ENCODE assay signal across 8 cellular contexts in genomic region chr1:210328032-210328745, GRCh38. TPM values are rescaled to one million over a fixed set of nuclear protein-coding genes. Genes with fewer than 3 reads are reported as not detected.
A peak's percentile ranks its signal among the peaks of the same experiment; 100 is the strongest.
DNase-seq lines count a peak whose midpoint lies in the region; ATAC-seq and TF ChIP-seq lines count a peak whose summit lies in the region.

No MANE protein-coding gene starts in this region.

- peaks cover 15% of the 10 kb centered on the region for H3K4me1 Mint-ChIP-seq in neural progenitor cell

- H3K27me3 Mint-ChIP-seq in neural progenitor cell (ENCODE audit: insufficient read depth, low read depth), result peaks cover 5% of the 10 kb centered on the region

- H4K20me1 ChIP-seq in PC-3 (ENCODE audit: low read length) (no peaks in the 10 kb centered on the region), neural progenitor cell (ENCODE audit: low read depth) (no peaks in the 10 kb centered on the region)

- intact Hi-C loops in PC-3 (cut with micrococcal nuclease), result loop anchor here (2.0 kb wide), 1 partner anchor 77 kb away; no protein-coding TSS in a partner anchor

- H3F3A ChIP-seq in PC-3 (ENCODE audit: low read length, unreplicated experiment) (no peaks in the 10 kb centered on the region), neural progenitor cell (ENCODE audit: low read depth) (peaks cover 22% of the 10 kb centered on the region)

- ATAC-seq in GM21723 (IDR thresholded peaks at IDR 0.05; ENCODE audit: unreplicated experiment) (peak; percentile 0), PC-3 (0 out of 2 replicates have a peak, but pooled peaks have one; percentile 1), GM21786 (IDR thresholded peaks at IDR 0.05; ENCODE audit: unreplicated experiment) (no peak), GM18873 (IDR thresholded peaks at IDR 0.05; ENCODE audit: low FRiP score, unreplicated experiment) (no peak), HG02981 (IDR thresholded peaks at IDR 0.05; ENCODE audit: unreplicated experiment) (no peak), HG03432 (IDR thresholded peaks at IDR 0.05; ENCODE audit: unreplicated experiment) (no peak)

- peak overlapping the region; percentile 91 for H3K4me2 ChIP-seq in PC-3 (ENCODE audit: low read length)
- H3K4me2 ChIP-seq in neural progenitor cell, result peak overlapping the region; percentile 95

- CTCF ChIA-PET in PC-3 (lab: Charles Lee), result no interaction called here

- peak overlapping the region; percentile 94 for H3K27ac Mint-ChIP-seq in neural progenitor cell

- H3K27ac ChIP-seq in PC-3 (ENCODE audit: low read length) (no peak overlapping the region), neural progenitor cell (peak overlapping the region; percentile 49)

- DNase-seq in PC-3 (no peak), epithelial cell of proximal tubule (ENCODE audit: low read depth) (no peak), neural progenitor cell (ENCODE audit: low spot score) (no peak)

- H3K4me1 ChIP-seq in PC-3 (ENCODE audit: insufficient read depth, low read length) (peaks cover 32% of the 10 kb centered on the region), neural progenitor cell (peaks cover 12% of the 10 kb centered on the region)

- no peaks in the 10 kb centered on the region for H3K27me3 ChIP-seq in PC-3 (ENCODE audit: low read length)
- H3K27me3 ChIP-seq in neural progenitor cell, result peaks cover 51% of the 10 kb centered on the region

- peaks cover 5% of the 10 kb centered on the region for H3K36me3 Mint-ChIP-seq in neural progenitor cell

- H3K9me3 Mint-ChIP-seq in neural progenitor cell, result peaks cover 18% of the 10 kb centered on the region

- H3K79me2 ChIP-seq in PC-3 (ENCODE audit: low read length) (no peaks in the 10 kb centered on the region), neural progenitor cell (ENCODE audit: low read depth) (no peaks in the 10 kb centered on the region)

- TF ChIP-seq CTCF in PC-3 (conservative IDR thresholded peaks at IDR 0.05; ENCODE audit: low read depth, low read length) (no peak), epithelial cell of proximal tubule (conservative IDR thresholded peaks at IDR 0.05; ENCODE audit: low read depth, low read length) (no peak), neural progenitor cell (IDR thresholded peaks at IDR 0.05) (no peak)

- H3K4me3 Mint-ChIP-seq in neural progenitor cell, result peak overlapping the region; percentile 98

- H3K9ac ChIP-seq in PC-3 (ENCODE audit: low read length) (peak overlapping the region; percentile 83), neural progenitor cell (no peak overlapping the region)

- H3K9me3 ChIP-seq in PC-3 (ENCODE audit: low read length) (no peaks in the 10 kb centered on the region), neural progenitor cell (ENCODE audit: low read depth) (peaks cover 5% of the 10 kb centered on the region)

- H3K4me3 ChIP-seq in PC-3 (ENCODE audit: low read length), result peak overlapping the region; percentile 93
- peak overlapping the region; percentile 87 for H3K4me3 ChIP-seq in epithelial cell of proximal tubule (ENCODE audit: low read depth, low read length)
- peak overlapping the region; percentile 84 for H3K4me3 ChIP-seq in neural progenitor cell

- H3K36me3 ChIP-seq in PC-3 (ENCODE audit: low read depth, low read length) (no peaks in the 10 kb centered on the region), neural progenitor cell (no peaks in the 10 kb centered on the region)

- H3K9me2 ChIP-seq in PC-3 (replicated peaks; ENCODE audit: low read length), result no peaks in the 10 kb centered on the region

- H2AFZ ChIP-seq in PC-3 (ENCODE audit: low read length) (peak overlapping the region; percentile 99), neural progenitor cell (replicated peaks) (peak overlapping the region; percentile 99)

- BruUV-seq in PC-3 (replicated peaks; lab: Mats Ljungman, UMichigan), result TSS peak; percentile 77

- POLR2A ChIA-PET in PC-3 (lab: Charles Lee; ENCODE audit: unreplicated experiment), result no interaction called here

RNA-seq across cellular contexts. Expression of gene HHAT, which starts 0.5 kb away (rescaled TPM):
- total RNA-seq in PC-3 (2014; rRNA removed) (2.4 and 3.4 TPM in 2 replicates), epithelial cell of proximal tubule (10.9 and 13.7 TPM in 2 replicates), neural progenitor cell (ENCODE audit: low replicate concordance) (10.3 and 15.4 TPM in 2 replicates)

Comparison
In these comparisons a context has a peak if more than half of its experiments do, and no peak if none do; other contexts are left out.
1. ATAC-seq: peak in GM21723 (single experiment) and PC-3 (single experiment); none in GM21786 (single experiment), GM18873 (single experiment), HG02981 (single experiment) and HG03432 (single experiment).
2. Peak in every context shown above with its lines, with median percentiles within 50 percentile points of each other: H3K4me3 ChIP-seq.